ENCODE assay signal across 14 cellular contexts in the genomic region with DNA sequence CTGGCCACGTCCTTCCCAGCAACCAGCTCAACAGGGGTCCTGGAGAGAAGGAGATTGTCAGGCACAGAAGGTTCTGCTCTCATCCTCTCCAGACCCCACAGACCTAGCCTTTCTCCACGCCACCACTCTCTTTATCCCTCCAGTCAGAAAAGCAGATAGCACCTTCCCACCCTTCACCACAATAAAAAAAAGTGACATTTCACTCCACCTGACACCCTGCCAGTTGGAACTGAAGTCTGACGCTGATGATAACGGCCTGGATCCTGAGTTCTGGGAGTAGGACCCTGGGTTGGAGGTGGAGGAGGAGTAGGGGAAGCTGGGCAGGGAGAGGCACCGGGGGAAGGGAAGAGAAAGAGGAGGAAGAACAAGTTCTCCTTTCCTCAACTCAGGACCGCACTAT.
DNase-seq lines count a peak whose midpoint lies in the region; ATAC-seq, FAIRE-seq and TF ChIP-seq lines count a peak whose summit lies in the region.
"Had no signal": no experiment of that assay in that cellular context is flagged by ENCODE, and none has a peak within 500 bp of the region (broad histone marks: within the 10 kb centered on the region; RNA-seq: fewer than 3 reads in every experiment).

No MANE protein-coding gene starts in this region.

- H3K4me3 ChIP-seq in right lobe of liver (no peak overlapping the region), HepG2 (replicated peaks in 1 of 3; ENCODE audit: insufficient read depth in 1 of 3, low read depth in 2 of 3, low read length in 3 of 3) (no peak overlapping the region), K562 (no peak overlapping the region), kidney (ENCODE audit: low read length in 2 of 2) (no peak overlapping the region)

- peaks cover 0 to 16% (median 5%) of the 10 kb centered on the region in 4 donors for H3K4me1 ChIP-seq in right lobe of liver
- no peaks in the 10 kb centered on the region for H3K4me1 ChIP-seq in HepG2 (ENCODE audit: insufficient read depth, low read length)
- H3K4me1 ChIP-seq in K562 (replicated peaks in 1 of 2; ENCODE audit: control insufficient read depth in 2 of 2, insufficient read depth in 2 of 2, low read length in 2 of 2) = peaks cover 42 to 68% of the 10 kb centered on the region in 2 experiments
- H3K4me1 ChIP-seq in kidney (ENCODE audit: control insufficient read depth in 1 of 2, insufficient read depth in 1 of 2, low read depth in 1 of 2, low read length in 2 of 2) = no peaks in the 10 kb centered on the region

- H3K9me3 ChIP-seq in right lobe of liver (no peaks in the 10 kb centered on the region), HepG2 (ENCODE audit: low read length) (peaks cover 11% of the 10 kb centered on the region), K562 (replicated peaks; ENCODE audit: control insufficient read depth, insufficient read depth, low read depth, low read length) (no peaks in the 10 kb centered on the region), kidney (ENCODE audit: control insufficient read depth in 1 of 2, low read length in 2 of 2) (no peaks in the 10 kb centered on the region)

- H3K79me2 ChIP-seq in HepG2 (ENCODE audit: insufficient read depth, low read length) (no peaks in the 10 kb centered on the region), K562 (ENCODE audit: control insufficient read depth, insufficient read depth, low read length) (no peaks in the 10 kb centered on the region)

- BruUV-seq in HepG2 (replicated peaks; lab: Mats Ljungman, UMichigan) = no TSS peak
- no TSS peak for BruUV-seq in K562 (replicated peaks; lab: Mats Ljungman, UMichigan)

- intact Hi-C loops in right lobe of liver (cut with DNase I) (loop anchor here in 1 of 2 donors (10.0 kb wide), 1 partner anchor 114 kb away; no protein-coding TSS in a partner anchor), HepG2 (cut with micrococcal nuclease; ENCODE audit: unreplicated experiment) (no loop called here), K562 (cut with micrococcal nuclease) (loop anchor here (1.0 to 2.0 kb wide), 2 partner anchors 132 to 241 kb away; no protein-coding TSS in a partner anchor), kidney (cut with DNase I) (no loop called here)

- peaks cover 5% of the 10 kb centered on the region; the same call in 1 of the 2 replicates for H4K20me1 ChIP-seq in HepG2 (ENCODE audit: insufficient read depth, low read length)
- no peaks in the 10 kb centered on the region for H4K20me1 ChIP-seq in K562 (replicated peaks; ENCODE audit: control insufficient read depth, insufficient read depth, low read length)

- TF ChIP-seq RAD21 in HepG2 (CRISPR knock-in tag; IDR thresholded peaks at IDR 0.05) (no peak), K562 (CRISPR knock-in tag; conservative IDR thresholded peaks at IDR 0.05 in 1 of 2, IDR thresholded peaks at IDR 0.05 in 1 of 2) (no peak)

- ATAC-seq in right lobe of liver = peak; percentile 5 to 38 (median 22)
- ATAC-seq in HepG2 = no peak
- ATAC-seq in K562 = peak; percentile 40
- ATAC-seq in HG02571 (IDR thresholded peaks at IDR 0.05; ENCODE audit: unreplicated experiment) = no peak
- ATAC-seq in HG03457 (IDR thresholded peaks at IDR 0.05; ENCODE audit: unreplicated experiment) = no peak

- no peak for FAIRE-seq in HepG2 (lab: Jason Lieb, UNC)
- peak; percentile 92 for FAIRE-seq in K562 (lab: Jason Lieb, UNC)
- FAIRE-seq in kidney (lab: Jason Lieb, UNC) = no peak
- FAIRE-seq: RCC 7860 had no signal

- DNase-seq in right lobe of liver (no peak), HepG2 (ENCODE audit: low spot score) (no peak), K562 (ENCODE audit: extremely low read depth in 1 of 4, low spot score in 3 of 4) (peak; percentile 48 to 79 (median 66)), kidney (peak; percentile 19), GM20000 (ENCODE audit: low spot score) (no peak), SIG-M5 (lab: John Stamatoyannopoulos, UW) (no peak)
- DNase-seq: DMS79; NCI-H1105; NCI-H2029 treated with DMSO at 0.1 percent for 48 hours; NCI-H774; NK-92 treated with Interleukin-12 subunit alpha and Interleukin-12 subunit beta, amount 100 ng/mL, for 24 hours had no signal

- peaks cover 15% of the 10 kb centered on the region for H3K9me1 ChIP-seq in K562 (ENCODE audit: control insufficient read depth, insufficient read depth, low read length)

- in situ Hi-C loops in HepG2 (cut with HindIII; ENCODE audit: extremely low pct_ligation_motif_present, low pct_unique_long_range_greater_than_20kb) (no loop called here), K562 (cut with MboI) (no loop called here)

- CTCF ChIA-PET in HepG2 (lab: Yijun Ruan, JAX; ENCODE audit: low intra/inter-chr PET ratio, low total read pairs) = no interaction called here
- CTCF ChIA-PET in K562 (lab: Yijun Ruan, JAX; ENCODE audit: low intra/inter-chr PET ratio) = interaction anchor here (1.1 to 2.9 kb wide), 4 partner anchors 127 to 246 kb away, joined by 4 to 7 read pairs (median 5); a partner anchor contains a TSS

- H3K4me2 ChIP-seq in HepG2 (ENCODE audit: low read depth, low read length) (no peak overlapping the region), K562 (ENCODE audit: insufficient read depth, low read length) (peak overlapping the region; percentile 67)

- H3K27ac ChIP-seq in right lobe of liver (peak overlapping the region in 1 of 3 donors; percentile 5), HepG2 (ENCODE audit: extremely low read length, insufficient read depth, low read length) (no peak overlapping the region), K562 (ENCODE audit: extremely low read depth, low read depth, low read length) (peak overlapping the region; percentile 13; the same call in 1 of the 3 replicates), kidney (ENCODE audit: low read depth in 2 of 2, low read length in 2 of 2) (no peak overlapping the region)

- TF ChIP-seq CTCF in right lobe of liver (IDR thresholded peaks at IDR 0.05) = no peak
- TF ChIP-seq CTCF in HepG2 (CRISPR knock-in tag; IDR thresholded peaks at IDR 0.05) = no peak
- TF ChIP-seq CTCF in K562 (IDR thresholded peaks at IDR 0.05 in 2 of 3, conservative IDR thresholded peaks at IDR 0.05 in 1 of 3; ENCODE audit: insufficient read depth in 2 of 3, low read depth in 1 of 3, low read length in 3 of 3) = no peak
- TF ChIP-seq CTCF in kidney (IDR thresholded peaks at IDR 0.05; ENCODE audit: borderline replicate concordance, extremely low read depth, insufficient read depth) = no peak
- no peak for TF ChIP-seq CTCF in GM20000 (IDR thresholded peaks at IDR 0.05; ENCODE audit: extremely low read depth, missing control alignments)

- 48% methylated on average over 5 of the region's 6 CpGs for WGBS in right lobe of liver (ENCODE audit: insufficient coverage, low coverage, low lambda C conversion rate, missing lambda C conversion rate)
- WGBS in HepG2 (ENCODE audit: low lambda C conversion rate) = 43% methylated on average over 5 of the region's 6 CpGs
- WGBS in K562 (ENCODE audit: insufficient coverage, low coverage, missing lambda C conversion rate) = 2% methylated on average over 6 of the region's 6 CpGs

- H3K9ac ChIP-seq in HepG2 (ENCODE audit: insufficient read depth, low read depth, low read length) (no peak overlapping the region), K562 (ENCODE audit: insufficient read depth in 1 of 2, low read depth in 2 of 2, low read length in 2 of 2) (peak overlapping the region in 1 of 2 experiments; percentile 31; a peak in 2 of 4 replicates), kidney (ENCODE audit: low read length in 2 of 2) (no peak overlapping the region)

- POLR2A ChIA-PET in HepG2 (lab: Yijun Ruan, JAX) = no interaction called here
- POLR2A ChIA-PET in K562 (lab: Yijun Ruan, JAX) = no interaction called here

- TF ChIP-seq EP300 in HepG2 (IDR thresholded peaks at IDR 0.05; ENCODE audit: low read depth in 2 of 2, low read length in 2 of 2) (no peak), HepG2 (CRISPR knock-in tag; IDR thresholded peaks at IDR 0.05; ENCODE audit: borderline replicate concordance) (no peak), K562 (IDR thresholded peaks at IDR 0.05; ENCODE audit: low read length) (peak; percentile 67; the same call in 1 of the 2 replicates)

- TF ChIP-seq POLR2A in right lobe of liver (IDR thresholded peaks at IDR 0.05) = no peak
- no peak for TF ChIP-seq POLR2A in HepG2 (IDR thresholded peaks at IDR 0.05; ENCODE audit: insufficient read depth in 1 of 2, low read depth in 2 of 2, low read length in 2 of 2)
- TF ChIP-seq POLR2A in K562 (conservative IDR thresholded peaks at IDR 0.05) = no peak

- H3K27me3 ChIP-seq in right lobe of liver = no peaks in the 10 kb centered on the region
- peaks cover 3 to 20% of the 10 kb centered on the region in 2 experiments; a peak in 3 of 5 replicates for H3K27me3 ChIP-seq in HepG2 (ENCODE audit: control insufficient read depth in 1 of 2, insufficient read depth in 2 of 2, low read length in 2 of 2)
- no peaks in the 10 kb centered on the region for H3K27me3 ChIP-seq in K562 (ENCODE audit: control insufficient read depth in 2 of 2, insufficient read depth in 2 of 2, low read length in 2 of 2)

- H2AFZ ChIP-seq in HepG2 (ENCODE audit: low read length) (no peak overlapping the region), K562 (ENCODE audit: low read depth, low read length) (peak overlapping the region; percentile 53)

- H3K36me3 ChIP-seq in right lobe of liver (no peaks in the 10 kb centered on the region), HepG2 (replicated peaks in 1 of 2; ENCODE audit: control insufficient read depth in 1 of 2, insufficient read depth in 2 of 2, low read length in 2 of 2) (no peaks in the 10 kb centered on the region), K562 (ENCODE audit: control insufficient read depth, insufficient read depth, low read length) (no peaks in the 10 kb centered on the region), kidney (ENCODE audit: control insufficient read depth in 1 of 2, insufficient read depth in 2 of 2, low read length in 2 of 2) (no peaks in the 10 kb centered on the region)

TF ChIP-seq in HepG2, 621 proteins besides CTCF, POLR2A, EP300 and RAD21 (continues in another document):
- TF ChIP-seq EED (CRISPR knock-in tag; IDR thresholded peaks at IDR 0.05) = no peak

TF ChIP-seq in K562, 482 proteins besides CTCF, POLR2A, EP300 and RAD21 (continues in another document):
- TF ChIP-seq ZFX (CRISPR knock-in tag; IDR thresholded peaks at IDR 0.05) = no peak; the same call in 1 of the 2 replicates
- no peak for TF ChIP-seq ZNF551 (CRISPR knock-in tag; IDR thresholded peaks at IDR 0.05)

Comparison
In these comparisons a context has a peak if more than half of its experiments do, and no peak if none do; other contexts are left out.
1. ATAC-seq: peak in right lobe of liver (4 of 4) and K562 (single experiment); none in HepG2 (single experiment), HG02571 (single experiment) and HG03457 (single experiment).
2. DNase-seq: peak in K562 (4 of 4) and kidney (single experiment); none in right lobe of liver (0 of 3), HepG2 (single experiment), GM20000 (single experiment) and SIG-M5 (single experiment).